Comparison of ENCODE assay signal across 8 cellular contexts in genomic region chr6:157597461-157598312, GRCh38.
DNase-seq lines count a peak whose midpoint lies in the region; ATAC-seq and TF ChIP-seq lines count a peak whose summit lies in the region.

No MANE protein-coding gene starts in this region.

- CTCF ChIA-PET in activated CD4-positive, alpha-beta memory T cell treated with anti-CD3 and anti-CD28 coated beads for 36 hours (lab: Charles Lee): interaction anchor here (0.6 to 1.8 kb wide), 4 partner anchors 277 to 283 kb away, joined by 3 to 10 read pairs (median 4); no protein-coding TSS in a partner anchor

- TF ChIP-seq CTCF in GM10266 (IDR thresholded peaks at IDR 0.05; ENCODE audit: control insufficient read depth, insufficient read depth, low read depth, missing control alignments) (peak; percentile 62), fibroblast of mammary gland (conservative IDR thresholded peaks at IDR 0.05; ENCODE audit: control insufficient read depth, insufficient read depth, low read depth, low read length) (peak; percentile 60), nephron progenitor cell (IDR thresholded peaks at IDR 0.05) (peak; percentile 50)

- no peak for ATAC-seq in GM19328 (IDR thresholded peaks at IDR 0.05; ENCODE audit: unreplicated experiment)
- ATAC-seq in GM19467 (IDR thresholded peaks at IDR 0.05; ENCODE audit: unreplicated experiment): no peak

- H3K27ac Mint-ChIP-seq in activated CD4-positive, alpha-beta memory T cell treated with anti-CD3 and anti-CD28 coated beads for 36 hours: no peak overlapping the region
- peak overlapping the region; percentile 11 for H3K27ac Mint-ChIP-seq in nephron progenitor cell

- no peak overlapping the region for H3K4me3 ChIP-seq in fibroblast of mammary gland (ENCODE audit: control insufficient read depth, low read depth, low read length)

- H3K9me3 Mint-ChIP-seq in activated CD4-positive, alpha-beta memory T cell treated with anti-CD3 and anti-CD28 coated beads for 36 hours: no peaks in the 10 kb centered on the region
- no peaks in the 10 kb centered on the region for H3K9me3 Mint-ChIP-seq in nephron progenitor cell

- DNase-seq in A172 (ENCODE audit: low spot score): peak; percentile 24
- peak; percentile 69 for DNase-seq in GM10266 (ENCODE audit: extremely low spot score)
- DNase-seq in NCI-H146 (lab: John Stamatoyannopoulos, UW): peak; percentile 63
- peak; percentile 59 for DNase-seq in activated CD4-positive, alpha-beta memory T cell treated with anti-CD3 and anti-CD28 coated beads for 36 hours
- peak; percentile 20 for DNase-seq in fibroblast of mammary gland (ENCODE audit: low read depth)
- peak; percentile 44 for DNase-seq in nephron progenitor cell

- intact Hi-C loops in activated CD4-positive, alpha-beta memory T cell treated with anti-CD3 and anti-CD28 coated beads for 36 hours (cut with micrococcal nuclease): loop anchor here (1.0 kb wide), 1 partner anchor 283 kb away; no protein-coding TSS in a partner anchor

- no peaks in the 10 kb centered on the region for H3K36me3 Mint-ChIP-seq in activated CD4-positive, alpha-beta memory T cell treated with anti-CD3 and anti-CD28 coated beads for 36 hours
- H3K36me3 Mint-ChIP-seq in nephron progenitor cell (ENCODE audit: low read depth): no peaks in the 10 kb centered on the region

- no peaks in the 10 kb centered on the region for H3K4me1 Mint-ChIP-seq in activated CD4-positive, alpha-beta memory T cell treated with anti-CD3 and anti-CD28 coated beads for 36 hours (ENCODE audit: low read depth)
- peaks cover 5% of the 10 kb centered on the region for H3K4me1 Mint-ChIP-seq in nephron progenitor cell

- POLR2A ChIA-PET in activated CD4-positive, alpha-beta memory T cell treated with anti-CD3 and anti-CD28 coated beads for 36 hours (lab: Charles Lee): no interaction called here

- no peaks in the 10 kb centered on the region for H3K27me3 Mint-ChIP-seq in activated CD4-positive, alpha-beta memory T cell treated with anti-CD3 and anti-CD28 coated beads for 36 hours
- H3K27me3 Mint-ChIP-seq in nephron progenitor cell (ENCODE audit: low read depth, poor library complexity): peaks cover 2% of the 10 kb centered on the region

- H3K4me3 Mint-ChIP-seq in activated CD4-positive, alpha-beta memory T cell treated with anti-CD3 and anti-CD28 coated beads for 36 hours: no peak overlapping the region
- no peak overlapping the region for H3K4me3 Mint-ChIP-seq in nephron progenitor cell
